8 cellular contexts compared by ENCODE assay signal in the genomic region with DNA sequence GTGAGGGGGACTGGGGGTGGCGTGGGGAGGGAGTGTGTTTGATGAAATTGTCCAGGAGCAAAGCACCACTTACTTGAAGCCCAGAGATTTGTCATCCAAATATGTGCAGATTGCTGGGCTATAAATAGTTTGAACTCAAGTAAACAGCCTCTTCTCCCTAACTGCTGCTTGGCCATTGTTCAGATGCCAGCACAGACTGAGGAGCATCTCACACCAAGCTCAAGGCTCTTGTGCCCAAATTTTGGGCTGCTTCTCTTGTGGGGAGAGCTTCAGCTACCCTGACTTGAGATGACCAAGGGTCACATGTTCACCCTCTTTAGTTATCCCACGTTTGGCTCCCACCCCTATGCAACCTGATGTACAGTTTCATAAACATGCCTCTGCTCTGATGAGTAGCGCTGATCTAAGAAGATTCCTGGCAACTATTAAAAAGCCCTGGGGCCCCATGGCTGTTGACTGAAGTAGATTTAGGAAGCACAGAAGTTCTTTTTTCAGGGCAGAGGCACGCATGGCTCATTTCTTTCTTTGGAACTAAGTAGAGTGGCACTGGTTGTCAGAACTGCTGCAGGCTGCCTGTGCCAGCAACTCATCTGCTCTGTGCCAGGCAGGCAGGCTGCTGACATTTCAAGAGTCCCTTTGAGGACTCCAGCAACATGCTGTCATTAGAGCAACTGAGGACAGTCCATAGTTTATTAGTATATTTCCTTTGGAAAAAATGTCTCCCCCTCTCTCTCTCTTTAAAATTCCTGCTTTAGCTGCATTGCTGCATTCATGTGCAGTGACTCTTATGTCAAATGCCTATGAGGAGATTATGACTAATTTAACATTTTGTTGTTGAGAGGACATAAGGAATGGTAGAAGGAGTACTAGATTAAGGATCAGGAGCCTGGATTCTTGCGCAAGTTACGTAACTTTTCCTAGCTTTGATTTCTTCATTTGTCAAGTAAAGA. TPM values are rescaled to one million over a fixed set of nuclear protein-coding genes. Genes with fewer than 3 reads are reported as not detected.
DNase-seq lines count a peak whose midpoint lies in the region; ATAC-seq, FAIRE-seq and TF ChIP-seq lines count a peak whose summit lies in the region.

No MANE protein-coding gene starts in this region.

- TF ChIP-seq CTCF in bronchial epithelial cell (IDR thresholded peaks at IDR 0.05; ENCODE audit: insufficient read depth, low read length, severe bottlenecking) = no peak

- peaks cover 2% of the 10 kb centered on the region for H3K4me1 ChIP-seq in thymus (ENCODE audit: control insufficient read depth, insufficient read depth, low read length)

- WGBS in thymus = 68% methylated on average over 6 of the region's 6 CpGs

- FAIRE-seq in bronchial epithelial cell (lab: Jason Lieb, UNC) = no peak

- ATAC-seq in left lobe of liver (peak; percentile 73), GM18873 (IDR thresholded peaks at IDR 0.05; ENCODE audit: low FRiP score, unreplicated experiment) (no peak), HG03045 (IDR thresholded peaks at IDR 0.05; ENCODE audit: unreplicated experiment) (no peak), HG02642 (IDR thresholded peaks at IDR 0.05; ENCODE audit: poor library complexity, unreplicated experiment) (no peak)

- peak overlapping the region; percentile 8 for H3K27ac ChIP-seq in thymus (ENCODE audit: low read depth)

- H3K9me3 ChIP-seq in thymus (ENCODE audit: control insufficient read depth) = no peaks in the 10 kb centered on the region

- peak; percentile 98 for DNase-seq in HS-5 (ENCODE audit: low read depth)
- peak; percentile 94 for DNase-seq in bronchial epithelial cell (ENCODE audit: low read depth)
- no peak for DNase-seq in left lobe of liver (ENCODE audit: low spot score)
- no peak for DNase-seq in NCI-H2196 treated with DMSO at 0.1 percent for 48 hours (lab: John Stamatoyannopoulos, UW; ENCODE audit: unreplicated experiment)

- H3K4me3 ChIP-seq in bronchial epithelial cell (ENCODE audit: low read depth, low read length) (no peak overlapping the region), thymus (ENCODE audit: low read length) (no peak overlapping the region)

- H3K27me3 ChIP-seq in bronchial epithelial cell (ENCODE audit: control insufficient read depth, insufficient read depth, low read length) (no peaks in the 10 kb centered on the region), thymus (ENCODE audit: control insufficient read depth, insufficient read depth) (no peaks in the 10 kb centered on the region)

- H3K36me3 ChIP-seq in bronchial epithelial cell (ENCODE audit: control insufficient read depth, insufficient read depth, low read length) (no peaks in the 10 kb centered on the region), thymus (ENCODE audit: control insufficient read depth, insufficient read depth) (no peaks in the 10 kb centered on the region)

RNA-seq across cellular contexts. Expression of a gene that starts 9.6 kb away (rescaled TPM):
- total RNA-seq in bronchial epithelial cell (8.4 and 15.0 TPM in 2 replicates), left lobe of liver (22.7 TPM)
- polyA plus RNA-seq in thymus = 41.7 TPM

RNA-seq across cellular contexts. Expression of a gene that starts 51.0 kb away (rescaled TPM):
- total RNA-seq in bronchial epithelial cell = 82.4 and 107 TPM in 2 replicates
- 50.4 TPM for total RNA-seq in left lobe of liver
- polyA plus RNA-seq in thymus = 51.2 TPM

Comparison
In these comparisons a context has a peak if more than half of its experiments do, and no peak if none do; other contexts are left out.
1. DNase-seq: peak in HS-5 (single experiment) and bronchial epithelial cell (single experiment); none in left lobe of liver (single experiment) and NCI-H2196 treated with DMSO at 0.1 percent for 48 hours (single experiment).